Comparison of ENCODE assay signal across 1 cellular context in genomic region chr16:68644715-68645493, GRCh38.
TF ChIP-seq lines count a peak whose summit lies in the region.

TSS of gene CDH3 (plus strand) at chr16:68645310. CDS start at chr16:68645380, 70 bp downstream.

TF ChIP-seq in WTC11, 78 proteins besides CTCF, POLR2A, EP300 and RAD21 (continued from another document):
- TF ChIP-seq ZNF512 (CRISPR knock-in tag; IDR thresholded peaks at IDR 0.05; ENCODE audit: borderline replicate concordance), result 0 out of 2 replicates have a peak, but pooled peaks have one; percentile 38
- TF ChIP-seq ZBTB43 (CRISPR knock-in tag; IDR thresholded peaks at IDR 0.05), result peak; percentile 73; the same call in 1 of the 2 replicates
- TF ChIP-seq E2F5 (CRISPR knock-in tag; IDR thresholded peaks at IDR 0.05), result peak; percentile 90
- peak; percentile 84; the same call in 1 of the 2 replicates for TF ChIP-seq ARID4B (CRISPR knock-in tag; IDR thresholded peaks at IDR 0.05; ENCODE audit: borderline replicate concordance)
TF ChIP-seq in WTC11: peak in this region for 18.
